In genomic region chr2:19474128-19474527, GRCh38 we compare ENCODE assay signal across 1 cellular context.
TF ChIP-seq lines count a peak whose summit lies in the region.

No MANE protein-coding gene starts in this region.

TF ChIP-seq in GM23338, 12 proteins besides CTCF, POLR2A, EP300 and RAD21 (continued from another document):
- TF ChIP-seq, protein P1, sequence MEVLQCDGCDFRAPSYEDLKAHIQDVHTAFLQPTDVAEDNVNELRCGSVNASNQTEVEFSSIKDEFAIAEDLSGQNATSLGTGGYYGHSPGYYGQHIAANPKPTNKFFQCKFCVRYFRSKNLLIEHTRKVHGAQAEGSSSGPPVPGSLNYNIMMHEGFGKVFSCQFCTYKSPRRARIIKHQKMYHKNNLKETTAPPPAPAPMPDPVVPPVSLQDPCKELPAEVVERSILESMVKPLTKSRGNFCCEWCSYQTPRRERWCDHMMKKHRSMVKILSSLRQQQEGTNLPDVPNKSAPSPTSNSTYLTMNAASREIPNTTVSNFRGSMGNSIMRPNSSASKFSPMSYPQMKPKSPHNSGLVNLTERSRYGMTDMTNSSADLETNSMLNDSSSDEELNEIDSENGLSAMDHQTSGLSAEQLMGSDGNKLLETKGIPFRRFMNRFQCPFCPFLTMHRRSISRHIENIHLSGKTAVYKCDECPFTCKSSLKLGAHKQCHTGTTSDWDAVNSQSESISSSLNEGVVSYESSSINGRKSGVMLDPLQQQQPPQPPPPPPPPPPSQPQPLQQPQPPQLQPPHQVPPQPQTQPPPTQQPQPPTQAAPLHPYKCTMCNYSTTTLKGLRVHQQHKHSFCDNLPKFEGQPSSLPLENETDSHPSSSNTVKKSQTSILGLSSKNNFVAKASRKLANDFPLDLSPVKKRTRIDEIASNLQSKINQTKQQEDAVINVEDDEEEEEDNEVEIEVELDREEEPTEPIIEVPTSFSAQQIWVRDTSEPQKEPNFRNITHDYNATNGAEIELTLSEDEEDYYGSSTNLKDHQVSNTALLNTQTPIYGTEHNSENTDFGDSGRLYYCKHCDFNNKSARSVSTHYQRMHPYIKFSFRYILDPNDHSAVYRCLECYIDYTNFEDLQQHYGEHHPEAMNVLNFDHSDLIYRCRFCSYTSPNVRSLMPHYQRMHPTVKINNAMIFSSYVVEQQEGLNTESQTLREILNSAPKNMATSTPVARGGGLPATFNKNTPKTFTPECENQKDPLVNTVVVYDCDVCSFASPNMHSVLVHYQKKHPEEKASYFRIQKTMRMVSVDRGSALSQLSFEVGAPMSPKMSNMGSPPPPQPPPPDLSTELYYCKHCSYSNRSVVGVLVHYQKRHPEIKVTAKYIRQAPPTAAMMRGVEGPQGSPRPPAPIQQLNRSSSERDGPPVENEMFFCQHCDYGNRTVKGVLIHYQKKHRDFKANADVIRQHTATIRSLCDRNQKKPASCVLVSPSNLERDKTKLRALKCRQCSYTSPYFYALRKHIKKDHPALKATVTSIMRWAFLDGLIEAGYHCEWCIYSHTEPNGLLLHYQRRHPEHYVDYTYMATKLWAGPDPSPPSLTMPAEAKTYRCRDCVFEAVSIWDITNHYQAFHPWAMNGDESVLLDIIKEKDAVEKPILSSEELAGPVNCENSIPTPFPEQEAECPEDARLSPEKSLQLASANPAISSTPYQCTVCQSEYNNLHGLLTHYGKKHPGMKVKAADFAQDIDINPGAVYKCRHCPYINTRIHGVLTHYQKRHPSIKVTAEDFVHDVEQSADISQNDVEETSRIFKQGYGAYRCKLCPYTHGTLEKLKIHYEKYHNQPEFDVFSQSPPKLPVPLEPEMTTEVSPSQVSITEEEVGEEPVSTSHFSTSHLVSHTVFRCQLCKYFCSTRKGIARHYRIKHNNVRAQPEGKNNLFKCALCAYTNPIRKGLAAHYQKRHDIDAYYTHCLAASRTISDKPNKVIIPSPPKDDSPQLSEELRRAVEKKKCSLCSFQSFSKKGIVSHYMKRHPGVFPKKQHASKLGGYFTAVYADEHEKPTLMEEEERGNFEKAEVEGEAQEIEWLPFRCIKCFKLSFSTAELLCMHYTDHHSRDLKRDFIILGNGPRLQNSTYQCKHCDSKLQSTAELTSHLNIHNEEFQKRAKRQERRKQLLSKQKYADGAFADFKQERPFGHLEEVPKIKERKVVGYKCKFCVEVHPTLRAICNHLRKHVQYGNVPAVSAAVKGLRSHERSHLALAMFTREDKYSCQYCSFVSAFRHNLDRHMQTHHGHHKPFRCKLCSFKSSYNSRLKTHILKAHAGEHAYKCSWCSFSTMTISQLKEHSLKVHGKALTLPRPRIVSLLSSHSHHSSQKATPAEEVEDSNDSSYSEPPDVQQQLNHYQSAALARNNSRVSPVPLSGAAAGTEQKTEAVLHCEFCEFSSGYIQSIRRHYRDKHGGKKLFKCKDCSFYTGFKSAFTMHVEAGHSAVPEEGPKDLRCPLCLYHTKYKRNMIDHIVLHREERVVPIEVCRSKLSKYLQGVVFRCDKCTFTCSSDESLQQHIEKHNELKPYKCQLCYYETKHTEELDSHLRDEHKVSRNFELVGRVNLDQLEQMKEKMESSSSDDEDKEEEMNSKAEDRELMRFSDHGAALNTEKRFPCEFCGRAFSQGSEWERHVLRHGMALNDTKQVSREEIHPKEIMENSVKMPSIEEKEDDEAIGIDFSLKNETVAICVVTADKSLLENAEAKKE (CRISPR knock-in tag; IDR thresholded peaks at IDR 0.05): no peak
- TF ChIP-seq, protein P2, sequence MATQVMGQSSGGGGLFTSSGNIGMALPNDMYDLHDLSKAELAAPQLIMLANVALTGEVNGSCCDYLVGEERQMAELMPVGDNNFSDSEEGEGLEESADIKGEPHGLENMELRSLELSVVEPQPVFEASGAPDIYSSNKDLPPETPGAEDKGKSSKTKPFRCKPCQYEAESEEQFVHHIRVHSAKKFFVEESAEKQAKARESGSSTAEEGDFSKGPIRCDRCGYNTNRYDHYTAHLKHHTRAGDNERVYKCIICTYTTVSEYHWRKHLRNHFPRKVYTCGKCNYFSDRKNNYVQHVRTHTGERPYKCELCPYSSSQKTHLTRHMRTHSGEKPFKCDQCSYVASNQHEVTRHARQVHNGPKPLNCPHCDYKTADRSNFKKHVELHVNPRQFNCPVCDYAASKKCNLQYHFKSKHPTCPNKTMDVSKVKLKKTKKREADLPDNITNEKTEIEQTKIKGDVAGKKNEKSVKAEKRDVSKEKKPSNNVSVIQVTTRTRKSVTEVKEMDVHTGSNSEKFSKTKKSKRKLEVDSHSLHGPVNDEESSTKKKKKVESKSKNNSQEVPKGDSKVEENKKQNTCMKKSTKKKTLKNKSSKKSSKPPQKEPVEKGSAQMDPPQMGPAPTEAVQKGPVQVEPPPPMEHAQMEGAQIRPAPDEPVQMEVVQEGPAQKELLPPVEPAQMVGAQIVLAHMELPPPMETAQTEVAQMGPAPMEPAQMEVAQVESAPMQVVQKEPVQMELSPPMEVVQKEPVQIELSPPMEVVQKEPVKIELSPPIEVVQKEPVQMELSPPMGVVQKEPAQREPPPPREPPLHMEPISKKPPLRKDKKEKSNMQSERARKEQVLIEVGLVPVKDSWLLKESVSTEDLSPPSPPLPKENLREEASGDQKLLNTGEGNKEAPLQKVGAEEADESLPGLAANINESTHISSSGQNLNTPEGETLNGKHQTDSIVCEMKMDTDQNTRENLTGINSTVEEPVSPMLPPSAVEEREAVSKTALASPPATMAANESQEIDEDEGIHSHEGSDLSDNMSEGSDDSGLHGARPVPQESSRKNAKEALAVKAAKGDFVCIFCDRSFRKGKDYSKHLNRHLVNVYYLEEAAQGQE (IDR thresholded peaks at IDR 0.05; ENCODE audit: unreplicated experiment): no peak
- no peak for TF ChIP-seq ZNF114 (CRISPR knock-in tag; IDR thresholded peaks at IDR 0.05)
